Comparison of ENCODE assay signal across 7 cellular contexts in the genomic region with DNA sequence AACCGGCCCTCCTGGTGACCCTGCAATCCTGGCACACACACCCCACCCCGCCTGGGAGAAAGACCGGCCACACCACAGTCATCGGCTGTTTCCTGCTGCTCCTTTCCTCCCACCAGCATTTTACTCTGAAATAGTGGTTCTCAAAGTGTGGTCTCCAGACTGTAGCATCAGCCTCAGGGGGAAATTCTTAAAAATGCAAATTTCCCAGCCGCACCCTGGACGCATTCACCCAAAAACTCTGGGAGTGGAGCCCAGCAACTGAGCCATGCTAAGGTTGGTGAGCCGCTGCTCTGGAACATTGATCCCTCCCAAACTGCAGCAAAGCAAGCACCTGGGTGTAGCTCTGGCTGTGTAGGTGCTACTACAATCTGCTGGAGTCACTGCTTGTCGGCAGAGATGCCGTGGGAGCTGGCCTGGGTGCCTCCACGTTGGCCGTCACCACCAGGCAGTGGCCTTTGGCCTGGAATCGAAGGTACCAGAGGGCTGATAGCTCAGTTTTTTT. TPM values are rescaled to one million over a fixed set of nuclear protein-coding genes. Genes with fewer than 3 reads are reported as not detected.
DNase-seq lines count a peak whose midpoint lies in the region; ATAC-seq, FAIRE-seq and TF ChIP-seq lines count a peak whose summit lies in the region.

No MANE protein-coding gene starts in this region.

- H3K36me3 ChIP-seq in OCI-LY1 (ENCODE audit: insufficient read depth, low read length) = no peaks in the 10 kb centered on the region
- no peaks in the 10 kb centered on the region for H3K36me3 ChIP-seq in endothelial cell of umbilical vein (ENCODE audit: control insufficient read depth in 2 of 2, extremely low read depth in 1 of 2, insufficient read depth in 2 of 2, low read length in 2 of 2)

- H3K4me1 ChIP-seq in OCI-LY1 (ENCODE audit: insufficient read depth, low read length, severe bottlenecking) (peaks cover 52% of the 10 kb centered on the region), endothelial cell of umbilical vein (ENCODE audit: control insufficient read depth, extremely low read depth, insufficient read depth, low read length) (peaks cover 8% of the 10 kb centered on the region)

- H3K9me1 ChIP-seq in endothelial cell of umbilical vein (replicated peaks; ENCODE audit: control insufficient read depth, extremely low read depth, insufficient read depth, low read length) = no peaks in the 10 kb centered on the region

- no peaks in the 10 kb centered on the region for H4K20me1 ChIP-seq in OCI-LY1 (ENCODE audit: insufficient read depth, low read length)
- H4K20me1 ChIP-seq in endothelial cell of umbilical vein (replicated peaks; ENCODE audit: control insufficient read depth, extremely low read depth, insufficient read depth, low read length) = no peaks in the 10 kb centered on the region

- no peaks in the 10 kb centered on the region for H3F3A ChIP-seq in OCI-LY1 (ENCODE audit: insufficient read depth, low read length)

- TF ChIP-seq POLR2A in GM12892 (IDR thresholded peaks at IDR 0.05; ENCODE audit: low read depth, low read length) (peak; percentile 76), endothelial cell of umbilical vein (IDR thresholded peaks at IDR 0.05; ENCODE audit: low read depth, low read length) (no peak)

- POLR2A ChIA-PET in endothelial cell of umbilical vein (lab: Charles Lee) = interaction anchor here (1.0 kb wide), 1 partner anchor 449 kb away, joined by 3 read pairs; no protein-coding TSS in a partner anchor

- H3K9me3 ChIP-seq in OCI-LY1 (ENCODE audit: low read length) (peaks cover 2% of the 10 kb centered on the region; the same call in 1 of the 2 replicates), endothelial cell of umbilical vein (replicated peaks; ENCODE audit: control insufficient read depth, insufficient read depth, low read length) (no peaks in the 10 kb centered on the region)

- H3K9ac ChIP-seq in OCI-LY1 (ENCODE audit: low read length) (peak overlapping the region; percentile 63), endothelial cell of umbilical vein (replicated peaks; ENCODE audit: extremely low read depth, insufficient read depth, low read length) (no peak overlapping the region)

- TF ChIP-seq CTCF in OCI-LY1 (IDR thresholded peaks at IDR 0.05; ENCODE audit: low read length) (no peak), endothelial cell of umbilical vein (IDR thresholded peaks at IDR 0.05; ENCODE audit: extremely low read depth in 1 of 2, insufficient read depth in 1 of 2, low read depth in 1 of 2, low read length in 2 of 2) (no peak)

- ATAC-seq in HG03354 (IDR thresholded peaks at IDR 0.05; ENCODE audit: poor library complexity, severe bottlenecking, unreplicated experiment) (no peak), HG03159 (IDR thresholded peaks at IDR 0.05; ENCODE audit: unreplicated experiment) (no peak)

- H3K4me3 ChIP-seq in OCI-LY1 (ENCODE audit: low read depth, low read length, poor library complexity, severe bottlenecking) = peak overlapping the region; percentile 51
- H3K4me3 ChIP-seq in endothelial cell of umbilical vein (replicated peaks in 1 of 3; ENCODE audit: insufficient read depth in 1 of 3, low read depth in 1 of 3, low read length in 3 of 3) = no peak overlapping the region
- H3K4me3 ChIP-seq in skin epidermis = peak overlapping the region in 3 of 7 experiments; percentile 10 to 36 (median 32)

- FAIRE-seq in GM12892 (lab: Jason Lieb, UNC) (peak; percentile 71), endothelial cell of umbilical vein (lab: Jason Lieb, UNC) (no peak)

- CTCF ChIA-PET in endothelial cell of umbilical vein (lab: Charles Lee) = interaction anchor here (0.6 to 6.1 kb wide), 62 partner anchors 10 to 1261 kb away, joined by 3 to 429 read pairs (median 6); partner anchors contain the start of gene ETV6

- no peaks in the 10 kb centered on the region for H3K9me2 ChIP-seq in OCI-LY1 (ENCODE audit: low read depth, low read length)

- intact Hi-C loops in endothelial cell of umbilical vein (cut with micrococcal nuclease) = loop anchor here (2.0 to 5.0 kb wide), 4 partner anchors 195 to 805 kb away; no protein-coding TSS in a partner anchor

- dilution Hi-C loops in endothelial cell of umbilical vein (cut with MboI; ENCODE audit: extremely low pct_ligation_motif_present, low sequenced_read_pairs) = loop anchor here (25.0 kb wide), 1 partner anchor 445 kb away; no protein-coding TSS in a partner anchor

- H3K79me2 ChIP-seq in OCI-LY1 (ENCODE audit: insufficient read depth, low read length) = no peaks in the 10 kb centered on the region
- H3K79me2 ChIP-seq in endothelial cell of umbilical vein (ENCODE audit: control insufficient read depth, insufficient read depth, low read length) = no peaks in the 10 kb centered on the region

- H2AFZ ChIP-seq in OCI-LY1 (ENCODE audit: low read length) (no peak overlapping the region), endothelial cell of umbilical vein (ENCODE audit: low read depth, low read length) (peak overlapping the region; percentile 97)

- H3K4me2 ChIP-seq in OCI-LY1 (ENCODE audit: low read length) (peak overlapping the region; percentile 68), endothelial cell of umbilical vein (ENCODE audit: insufficient read depth, low read length) (peak overlapping the region; percentile 99)

- H3K27ac ChIP-seq in OCI-LY1 (ENCODE audit: low read depth, low read length, poor library complexity, severe bottlenecking) = peak overlapping the region; percentile 90
- H3K27ac ChIP-seq in endothelial cell of umbilical vein (ENCODE audit: insufficient read depth, low read depth, low read length) = no peak overlapping the region
- H3K27ac ChIP-seq in skin epidermis = peak overlapping the region in 16 of 21 experiments; percentile 41 to 83 (median 74)

- no TSS peak for BruUV-seq in endothelial cell of umbilical vein (replicated peaks; lab: Mats Ljungman, UMichigan)

- DNase-seq in GM12892 (ENCODE audit: insufficient read length) (no peak), endothelial cell of umbilical vein (ENCODE audit: low read depth, low spot score) (no peak), NCI-H1092 treated with DMSO at 0.1 percent for 48 hours (lab: John Stamatoyannopoulos, UW) (no peak)

- H3K27me3 ChIP-seq in OCI-LY1 (ENCODE audit: insufficient read depth, low read length) (no peaks in the 10 kb centered on the region), endothelial cell of umbilical vein (ENCODE audit: control insufficient read depth in 2 of 2, insufficient read depth in 2 of 2, low read length in 2 of 2) (no peaks in the 10 kb centered on the region)

TF ChIP-seq in endothelial cell of umbilical vein, 7 proteins besides CTCF, POLR2A, EP300 and RAD21:
- TF ChIP-seq FOS (IDR thresholded peaks at IDR 0.05; ENCODE audit: borderline replicate concordance, insufficient read depth, low read length) (no peak), MYC (IDR thresholded peaks at IDR 0.05; ENCODE audit: low read depth, low read length) (no peak), EZH2 (IDR thresholded peaks at IDR 0.05; ENCODE audit: borderline replicate concordance, low read depth, low read length, severe bottlenecking) (no peak), POLR2AphosphoS5 (IDR thresholded peaks at IDR 0.05; ENCODE audit: insufficient read depth, low read depth, low read length) (no peak), JUN (IDR thresholded peaks at IDR 0.05; ENCODE audit: borderline replicate concordance, insufficient read depth, insufficient read length, low read depth) (no peak), GATA2 (IDR thresholded peaks at IDR 0.05; ENCODE audit: insufficient read depth, insufficient read length, low read depth, low read length) (no peak)
- TF ChIP-seq, protein P1, sequence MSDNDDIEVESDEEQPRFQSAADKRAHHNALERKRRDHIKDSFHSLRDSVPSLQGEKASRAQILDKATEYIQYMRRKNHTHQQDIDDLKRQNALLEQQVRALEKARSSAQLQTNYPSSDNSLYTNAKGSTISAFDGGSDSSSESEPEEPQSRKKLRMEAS (IDR thresholded peaks at IDR 0.05; ENCODE audit: insufficient read depth, insufficient read length) = no peak

RNA-seq across cellular contexts. Expression of gene BCL2L14, which starts 38.4 kb away (rescaled TPM):
- polyA plus RNA-seq in GM12892 (2012; ENCODE audit: missing spikeins) = 1.3 TPM
- not detected in 2 replicates for total RNA-seq in endothelial cell of umbilical vein
- not detected in 2 replicates for polyA plus RNA-seq in endothelial cell of umbilical vein
- not detected in 2 replicates for polyA plus RNA-seq in endothelial cell of umbilical vein (2011; cell fraction: cytosol; rRNA removed)
- polyA plus RNA-seq in endothelial cell of umbilical vein (2011; cell fraction: nucleus; rRNA removed) = not detected in 2 replicates
- not detected in 2 replicates for polyA plus RNA-seq in endothelial cell of umbilical vein (2012)
- not detected in 2 replicates for polyA minus RNA-seq in endothelial cell of umbilical vein
- not detected for polyA minus RNA-seq in endothelial cell of umbilical vein (2011; cell fraction: cytosol; rRNA and poly(A)+ RNA removed)
- not detected in 2 replicates for polyA minus RNA-seq in endothelial cell of umbilical vein (2011; cell fraction: nucleus; rRNA and poly(A)+ RNA removed)
